ENCODE assay signal across 24 cellular contexts in genomic region chr1:233972563-233972950, GRCh38.
"Had no signal": no experiment of that assay in that cellular context is flagged by ENCODE, and none has a peak within 500 bp of the region (broad histone marks: within the 10 kb centered on the region; RNA-seq: fewer than 3 reads in every experiment).

No MANE protein-coding gene starts in this region.

- H3K27ac ChIP-seq: ascending aorta, breast epithelium, cardiac muscle cell, colonic mucosa, VCaP had no signal

- DNase-seq: activated CD4-positive, alpha-beta T cell treated with anti-CD3 and anti-CD28 coated beads for 48 hours; activated CD4-positive, alpha-beta T cell treated with anti-CD3 and anti-CD28 coated beads, Interleukin-2, amount 50 U/mL, for 1 hour; activated CD4-positive, alpha-beta T cell treated with anti-CD3 and anti-CD28 coated beads, Interleukin-2, amount 50 U/mL, for 48 hours; activated CD8-positive, alpha-beta memory T cell treated with anti-CD3 and anti-CD28 coated beads for 24 hours; activated CD8-positive, alpha-beta T cell treated with anti-CD3 and anti-CD28 coated beads for 36 hours; activated effector memory CD4-positive, alpha-beta T cell treated with anti-CD3 and anti-CD28 coated beads, Interleukin-2, amount 50 U/mL, for 16 hours; activated naive CD4-positive, alpha-beta T cell; activated naive CD4-positive, alpha-beta T cell treated with anti-CD3 and anti-CD28 coated beads, Interleukin-2, amount 10 ng/mL, durations not matched to agents 7 days and 5 days; activated naive CD8-positive, alpha-beta T cell treated with anti-CD3 and anti-CD28 coated beads, Interleukin-2, amount 10 ng/mL, durations not matched to agents 7 days and 5 days; activated T-cell treated with anti-CD3 and anti-CD28 coated beads, Interleukin-2, amount 50 U/mL, for 48 hours; central memory CD4-positive, alpha-beta T cell; cerebellar nuclear complex; colonic mucosa; effector CD8-positive, alpha-beta T cell; foreskin fibroblast; head of caudate nucleus; hippocampal formation; T-helper 2 cell had no signal

- H3K4me3 ChIP-seq: ascending aorta, breast epithelium, cardiac muscle cell, colonic mucosa had no signal

- H3K27me3 ChIP-seq: ascending aorta, breast epithelium, cardiac muscle cell, colonic mucosa had no signal

- H3K4me1 ChIP-seq: ascending aorta, breast epithelium, colonic mucosa had no signal

- H3K36me3 ChIP-seq: ascending aorta, breast epithelium, cardiac muscle cell, colonic mucosa had no signal

- H3K9me3 ChIP-seq: ascending aorta, breast epithelium, colonic mucosa had no signal

- ATAC-seq: activated CD8-positive, alpha-beta T cell treated with anti-CD3 and anti-CD28 coated beads for 36 hours; activated naive CD4-positive, alpha-beta T cell treated with anti-CD3 and anti-CD28 coated beads, Interleukin-2, amount 50 U/mL, for 72 hours; esophagus mucosa had no signal
